8 cellular contexts compared by ENCODE assay signal in the genomic region with DNA sequence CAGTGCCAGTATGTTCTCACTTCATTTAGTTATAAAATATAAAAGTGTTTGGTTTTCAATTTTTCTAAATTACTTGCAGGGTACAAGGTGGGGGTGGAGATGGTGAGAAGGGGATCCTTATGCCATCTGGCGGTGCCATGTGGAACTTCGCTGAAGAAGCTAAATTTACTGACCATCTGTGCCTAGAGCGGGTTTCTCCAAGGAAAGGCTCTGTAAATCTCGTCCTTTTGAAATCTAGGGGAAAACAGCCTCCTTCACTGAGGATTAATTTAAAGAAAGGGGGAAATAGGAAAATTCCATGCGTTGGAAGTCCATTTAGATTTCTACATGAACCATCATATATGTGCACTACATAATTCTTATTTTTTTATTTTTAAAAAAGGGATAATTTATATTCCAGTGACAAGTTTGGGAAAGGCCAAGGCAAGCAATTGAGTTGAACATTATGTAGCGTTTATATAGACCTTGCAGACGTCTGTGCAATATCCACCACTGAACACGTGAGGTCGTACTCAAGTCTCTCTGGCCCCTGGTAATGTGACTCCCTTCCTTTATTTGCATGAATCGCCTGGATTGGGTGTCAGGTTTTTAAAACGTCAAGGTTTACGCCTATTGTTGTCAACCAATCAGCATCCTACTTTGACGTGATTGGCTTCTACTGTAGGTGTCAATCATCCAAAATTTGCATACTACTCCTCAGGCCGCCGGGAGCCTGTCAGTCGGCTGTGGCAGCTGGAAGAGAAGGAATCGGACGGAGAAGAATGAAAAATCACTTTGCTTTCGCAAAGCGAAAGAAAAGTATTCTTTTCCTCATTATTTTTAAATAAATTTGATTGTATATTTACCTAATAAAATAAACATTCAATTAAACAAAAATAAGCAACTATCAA.
DNase-seq lines count a peak whose midpoint lies in the region; ATAC-seq and TF ChIP-seq lines count a peak whose summit lies in the region.

No MANE protein-coding gene starts in this region.

- no peaks in the 10 kb centered on the region for H3K36me3 ChIP-seq in mucosa of descending colon (ENCODE audit: low read depth)

- H3K4me1 ChIP-seq in mucosa of descending colon (ENCODE audit: low read depth) = peaks cover 36% of the 10 kb centered on the region

- H3K9me3 ChIP-seq in mucosa of descending colon = no peaks in the 10 kb centered on the region

- TF ChIP-seq CTCF in AG09309 (IDR thresholded peaks at IDR 0.05; ENCODE audit: control insufficient read depth, insufficient read depth, low read depth, low read length, missing control alignments) (peak; percentile 77), GM12874 (IDR thresholded peaks at IDR 0.05; ENCODE audit: insufficient read depth, low read depth, low read length) (peak; percentile 77), mucosa of descending colon (IDR thresholded peaks at IDR 0.05) (peak; percentile 52)

- no peak overlapping the region for H3K4me3 ChIP-seq in AG09309 (ENCODE audit: control insufficient read depth, low read depth, low read length)
- H3K4me3 ChIP-seq in mucosa of descending colon = no peak overlapping the region

- DNase-seq in AG09309 (ENCODE audit: low read depth) (peak; percentile 99), NAMALWA (ENCODE audit: low spot score) (peak; percentile 100), RPMI7951 (ENCODE audit: low read depth) (peak; percentile 61), dermis blood vessel endothelial cell (peak; percentile 69), mucosa of descending colon (peak; percentile 71 to 85 (median 78)), cortex of kidney (lab: John Stamatoyannopoulos, UW) (no peak)

- intact Hi-C loops in mucosa of descending colon (cut with DNase I, micrococcal nuclease) = loop anchor here (5.0 to 10.0 kb wide), 4 partner anchors 288 to 1312 kb away; partner anchors contain the start of gene HOXA9 (in 1 of the 2)

- peak; percentile 66 for ATAC-seq in mucosa of descending colon
- ATAC-seq in HG02981 (IDR thresholded peaks at IDR 0.05; ENCODE audit: unreplicated experiment) = no peak
